Comparison of ENCODE assay signal across 8 cellular contexts in the genomic region with DNA sequence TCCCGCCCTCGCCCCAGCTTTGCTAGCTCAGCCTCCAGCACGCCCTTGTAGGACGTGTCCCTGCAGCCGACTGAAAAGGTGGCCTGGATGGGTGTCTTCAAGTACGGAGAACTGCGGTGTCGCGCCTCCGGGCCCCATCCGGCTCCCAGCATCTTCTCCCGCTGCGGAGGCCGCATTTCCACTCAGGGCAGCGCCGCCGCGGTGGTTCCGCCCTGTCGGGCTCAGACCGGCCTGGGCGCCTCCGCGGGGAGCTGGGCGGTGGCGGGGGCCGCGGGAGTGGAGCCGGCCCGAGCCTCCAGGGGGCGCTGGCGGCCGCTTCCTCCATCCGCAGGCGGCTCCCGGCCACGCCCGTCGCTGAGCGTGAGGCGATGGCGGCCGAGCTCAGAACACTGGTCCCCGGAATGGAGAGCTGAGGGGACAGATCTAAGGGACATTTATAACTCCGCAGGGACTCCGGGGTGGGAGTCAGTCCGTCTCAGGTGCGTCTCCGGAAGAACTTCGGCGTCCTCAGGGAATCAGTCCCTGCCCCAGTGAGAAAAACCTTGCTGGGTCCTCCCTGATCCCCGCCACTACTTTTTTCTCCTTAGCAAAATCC. TPM values are rescaled to one million over a fixed set of nuclear protein-coding genes. Genes with fewer than 3 reads are reported as not detected.
DNase-seq lines count a peak whose midpoint lies in the region; ATAC-seq and TF ChIP-seq lines count a peak whose summit lies in the region.

No MANE protein-coding gene starts in this region.

- H3K36me3 ChIP-seq in HUES48 (ENCODE audit: control insufficient read depth, insufficient read depth, low read length) (no peaks in the 10 kb centered on the region), prostate gland (no peaks in the 10 kb centered on the region), urinary bladder (ENCODE audit: insufficient read depth) (no peaks in the 10 kb centered on the region)

- H3K9me3 ChIP-seq in HUES48 (ENCODE audit: control insufficient read depth, insufficient read depth, low read length): peaks cover 7% of the 10 kb centered on the region; the same call in 1 of the 2 replicates
- H3K9me3 ChIP-seq in prostate gland: no peaks in the 10 kb centered on the region

- H3K4me3 ChIP-seq in HUES48 (ENCODE audit: low read depth, low read length): peak overlapping the region; percentile 66
- peak overlapping the region; percentile 9 to 28 for H3K4me3 ChIP-seq in prostate gland
- peak overlapping the region; percentile 17 for H3K4me3 ChIP-seq in urinary bladder (ENCODE audit: low read depth, low read length)

- H3K27ac ChIP-seq in HUES48 (ENCODE audit: low read depth, low read length) (no peak overlapping the region), prostate gland (peak overlapping the region in 1 of 2 donors; percentile 43), urinary bladder (ENCODE audit: low read depth) (no peak overlapping the region)

- H3K4me1 ChIP-seq in HUES48 (ENCODE audit: control insufficient read depth, insufficient read depth, low read length) (peaks cover 7% of the 10 kb centered on the region; the same call in 1 of the 2 replicates), prostate gland (replicated peaks) (no peaks in the 10 kb centered on the region), urinary bladder (ENCODE audit: insufficient read depth) (no peaks in the 10 kb centered on the region)

- H3K27ac Mint-ChIP-seq in activated naive CD4-positive, alpha-beta T cell treated with anti-CD3 and anti-CD28 coated beads, Interleukin-2, amount 50 U/mL, for 24 hours: no peak overlapping the region

- H3K36me3 Mint-ChIP-seq in activated naive CD4-positive, alpha-beta T cell treated with anti-CD3 and anti-CD28 coated beads, Interleukin-2, amount 50 U/mL, for 24 hours: peaks cover 4% of the 10 kb centered on the region

- H3K9me3 Mint-ChIP-seq in activated naive CD4-positive, alpha-beta T cell treated with anti-CD3 and anti-CD28 coated beads, Interleukin-2, amount 50 U/mL, for 24 hours: no peaks in the 10 kb centered on the region

- WGBS in prostate gland: 5% methylated on average over 49 of the region's 52 CpGs
- WGBS in urinary bladder: 3% methylated on average over 52 of the region's 52 CpGs

- peak in 3 of 4 experiments; percentile 49 to 82 (median 58) for TF ChIP-seq CTCF in prostate gland (IDR thresholded peaks at IDR 0.05)

- peak; percentile 76 for TF ChIP-seq POLR2A in Raji (IDR thresholded peaks at IDR 0.05; ENCODE audit: insufficient read depth, low read depth, low read length)
- TF ChIP-seq POLR2A in prostate gland (IDR thresholded peaks at IDR 0.05): no peak

- peaks cover 8% of the 10 kb centered on the region for H3K27me3 Mint-ChIP-seq in activated naive CD4-positive, alpha-beta T cell treated with anti-CD3 and anti-CD28 coated beads, Interleukin-2, amount 50 U/mL, for 24 hours

- H3K9ac ChIP-seq in HUES48 (ENCODE audit: low read depth, low read length): peak overlapping the region; percentile 75

- H3K4me1 Mint-ChIP-seq in activated naive CD4-positive, alpha-beta T cell treated with anti-CD3 and anti-CD28 coated beads, Interleukin-2, amount 50 U/mL, for 24 hours: no peaks in the 10 kb centered on the region

- H3K4me3 Mint-ChIP-seq in activated naive CD4-positive, alpha-beta T cell treated with anti-CD3 and anti-CD28 coated beads, Interleukin-2, amount 50 U/mL, for 24 hours: peak overlapping the region; percentile 73

- intact Hi-C loops in cardiac septum (cut with DNase I) (no loop called here), prostate gland (cut with DNase I) (no loop called here)

- ATAC-seq in GM19438 (IDR thresholded peaks at IDR 0.05; ENCODE audit: low read depth, unreplicated experiment): peak; percentile 61

- H3K27me3 ChIP-seq in HUES48 (ENCODE audit: control insufficient read depth, insufficient read depth, low read length) (no peaks in the 10 kb centered on the region), prostate gland (replicated peaks; ENCODE audit: insufficient read depth) (no peaks in the 10 kb centered on the region)

- DNase-seq in COR-L47 (lab: John Stamatoyannopoulos, UW): peak; percentile 41
- peak; percentile 90 for DNase-seq in cardiac septum (ENCODE audit: low spot score)
- peak; percentile 34 for DNase-seq in prostate gland (ENCODE audit: low spot score)

RNA-seq across cellular contexts. Expression of a gene that starts 13.6 kb away (rescaled TPM):
- total RNA-seq in cardiac septum (28.7 TPM), prostate gland (not detected), urinary bladder (not detected)
- polyA plus RNA-seq in urinary bladder: not detected

RNA-seq across cellular contexts. Expression of a gene that starts 25.2 kb away (rescaled TPM):
- total RNA-seq in cardiac septum (21.8 TPM), prostate gland (10 to 100 TPM; 17.1 to 30.6 TPM), urinary bladder (20.6 TPM)
- polyA plus RNA-seq in urinary bladder: 8.2 TPM

RNA-seq across cellular contexts. Expression of a gene that starts 39.6 kb away (rescaled TPM):
- total RNA-seq in cardiac septum: 8.4 TPM
- 10 to 100 TPM in 1 of 2 donors, 1 to 10 TPM in 1; 8.4 to 17.3 TPM for total RNA-seq in prostate gland
- 5.7 TPM for total RNA-seq in urinary bladder
- polyA plus RNA-seq in urinary bladder: 13.2 TPM

RNA-seq across cellular contexts. Expression of a gene that starts 39.7 kb away (rescaled TPM):
- total RNA-seq in cardiac septum: 6.4 TPM
- total RNA-seq in prostate gland: 1 to 10 TPM; 5.7 to 6.1 TPM
- 19.5 TPM for total RNA-seq in urinary bladder
- polyA plus RNA-seq in urinary bladder: 6.0 TPM

Comparison
In these comparisons a context has a peak if more than half of its experiments do, and no peak if none do; other contexts are left out.
1. DNase-seq: peak in every context shown above with its lines; median percentile 90 in cardiac septum; 41 in COR-L47; 34 in prostate gland.
2. RNA of a gene that starts 13.6 kb away (total RNA-seq): 28.7 TPM in cardiac septum (single experiment); not detected in prostate gland and not detected in urinary bladder (single experiment); every median in the first group is over 10 times any median in the second.
3. Peak in every context shown above with its lines, with median percentiles within 50 percentile points of each other: H3K4me3 ChIP-seq.